8 cellular contexts compared by ENCODE assay signal in genomic region chr17:37610041-37610420, GRCh38. TPM values are rescaled to one million over a fixed set of nuclear protein-coding genes. Genes with fewer than 3 reads are reported as not detected.
DNase-seq lines count a peak whose midpoint lies in the region; ATAC-seq and TF ChIP-seq lines count a peak whose summit lies in the region.
"Not testable (repeated sequence)": the region's sequence is repeated elsewhere in the genome, so short reads cannot be mapped to it uniquely, and the experiment has no call there.

No MANE protein-coding gene starts in this region.

- H3K36me3 Mint-ChIP-seq in activated T-helper 17 cell treated with anti-CD3 and anti-CD28 coated beads, Interleukin-2, amount 50 U/mL, for 72 hours (ENCODE audit: low read depth): peaks cover 52% of the 10 kb centered on the region
- H3K36me3 Mint-ChIP-seq in naive thymus-derived CD8-positive, alpha-beta T cell: peaks cover 0 to 26% (median 0%) of the 10 kb centered on the region in 3 donors
- peaks cover 28% of the 10 kb centered on the region for H3K36me3 Mint-ChIP-seq in stimulated activated effector memory CD8-positive, alpha-beta T cell treated with anti-CD3 and anti-CD28 coated beads, Interleukin-12 subunit alpha, Interleukin-12 subunit beta, amount 100 ng/mL, for 72 hours

- DNase-seq in AG10803 (ENCODE audit: low read depth): peak; percentile 2
- DNase-seq in HEK293T (ENCODE audit: extremely low spot score); coronary artery (ENCODE audit: low spot score); left ventricle myocardium inferior; naive thymus-derived CD8-positive, alpha-beta T cell; stimulated activated effector memory CD8-positive, alpha-beta T cell treated with anti-CD3 and anti-CD28 coated beads, Interleukin-12 subunit alpha, Interleukin-12 subunit beta, amount 100 ng/mL, for 72 hours (ENCODE audit: low spot score in 2 of 2): not testable (repeated sequence)
- peak; percentile 5 for DNase-seq in RPMI7951 (ENCODE audit: low read depth)

- not testable (repeated sequence) for H3K9me3 Mint-ChIP-seq in activated T-helper 17 cell treated with anti-CD3 and anti-CD28 coated beads, Interleukin-2, amount 50 U/mL, for 72 hours; naive thymus-derived CD8-positive, alpha-beta T cell; stimulated activated effector memory CD8-positive, alpha-beta T cell treated with anti-CD3 and anti-CD28 coated beads, Interleukin-12 subunit alpha, Interleukin-12 subunit beta, amount 100 ng/mL, for 72 hours

- peak overlapping the region; percentile 93 for H3K4me3 Mint-ChIP-seq in activated T-helper 17 cell treated with anti-CD3 and anti-CD28 coated beads, Interleukin-2, amount 50 U/mL, for 72 hours
- H3K4me3 Mint-ChIP-seq in naive thymus-derived CD8-positive, alpha-beta T cell: peak overlapping the region; percentile 76 to 98 (median 88)
- H3K4me3 Mint-ChIP-seq in stimulated activated effector memory CD8-positive, alpha-beta T cell treated with anti-CD3 and anti-CD28 coated beads, Interleukin-12 subunit alpha, Interleukin-12 subunit beta, amount 100 ng/mL, for 72 hours: peak overlapping the region; percentile 74

- peaks cover 18% of the 10 kb centered on the region for H3K4me1 Mint-ChIP-seq in activated T-helper 17 cell treated with anti-CD3 and anti-CD28 coated beads, Interleukin-2, amount 50 U/mL, for 72 hours
- H3K4me1 Mint-ChIP-seq in naive thymus-derived CD8-positive, alpha-beta T cell: peaks cover 15 to 41% (median 26%) of the 10 kb centered on the region in 4 donors
- peaks cover 35% of the 10 kb centered on the region for H3K4me1 Mint-ChIP-seq in stimulated activated effector memory CD8-positive, alpha-beta T cell treated with anti-CD3 and anti-CD28 coated beads, Interleukin-12 subunit alpha, Interleukin-12 subunit beta, amount 100 ng/mL, for 72 hours

- H3K27me3 Mint-ChIP-seq in activated T-helper 17 cell treated with anti-CD3 and anti-CD28 coated beads, Interleukin-2, amount 50 U/mL, for 72 hours; naive thymus-derived CD8-positive, alpha-beta T cell: not testable (repeated sequence)

- CTCF ChIA-PET in HEK293T (lab: Yijun Ruan, JAX): interaction anchor here (0.7 to 1.6 kb wide), 2 partner anchors 206 to 918 kb away, joined by 3 to 4 read pairs; no protein-coding TSS in a partner anchor

- not testable (repeated sequence) for H3K27me3 ChIP-seq in left ventricle myocardium inferior (ENCODE audit: low read depth)

- POLR2A ChIA-PET in HEK293T (lab: Yijun Ruan, JAX): interaction anchor here (0.9 to 2.5 kb wide), 8 partner anchors 10 to 127 kb away, joined by 3 to 12 read pairs (median 4); no protein-coding TSS in a partner anchor
- POLR2A ChIA-PET in naive thymus-derived CD8-positive, alpha-beta T cell (lab: Charles Lee): interaction anchor here (0.6 to 2.6 kb wide), 19 partner anchors 12 to 1893 kb away, joined by 3 to 17 read pairs (median 5); partner anchors contain the start of genes DDX52, DHRS11 and DUSP14

- H3K36me3 ChIP-seq in left ventricle myocardium inferior: peaks cover 25% of the 10 kb centered on the region

- TF ChIP-seq CTCF in AG10803 (conservative IDR thresholded peaks at IDR 0.05; ENCODE audit: low read length); coronary artery (IDR thresholded peaks at IDR 0.05); left ventricle myocardium inferior (IDR thresholded peaks at IDR 0.05; ENCODE audit: borderline replicate concordance): not testable (repeated sequence)

- intact Hi-C loops in left ventricle myocardium inferior (cut with micrococcal nuclease): not testable (repeated sequence)

- H3K9me3 ChIP-seq in left ventricle myocardium inferior (replicated peaks): not testable (repeated sequence)

- H3K4me3 ChIP-seq in AG10803 (ENCODE audit: low read length) (peak overlapping the region; percentile 55), coronary artery (peak overlapping the region; percentile 89), left ventricle myocardium inferior (peak overlapping the region; percentile 97)

- not testable (repeated sequence) for ATAC-seq in activated T-helper 17 cell treated with anti-CD3 and anti-CD28 coated beads, Interleukin-2, amount 50 U/mL, for 72 hours (replicated peaks); naive thymus-derived CD8-positive, alpha-beta T cell; stimulated activated effector memory CD8-positive, alpha-beta T cell treated with anti-CD3 and anti-CD28 coated beads, Interleukin-12 subunit alpha, Interleukin-12 subunit beta, amount 100 ng/mL, for 72 hours

- H3K4me1 ChIP-seq in left ventricle myocardium inferior: peaks cover 44% of the 10 kb centered on the region

- H3K27ac ChIP-seq in coronary artery: peak overlapping the region; percentile 88 to 95
- H3K27ac ChIP-seq in left ventricle myocardium inferior (replicated peaks): peak overlapping the region; percentile 96

- H3K27ac Mint-ChIP-seq in activated T-helper 17 cell treated with anti-CD3 and anti-CD28 coated beads, Interleukin-2, amount 50 U/mL, for 72 hours: peak overlapping the region; percentile 96
- peak overlapping the region; percentile 61 to 95 (median 94) for H3K27ac Mint-ChIP-seq in naive thymus-derived CD8-positive, alpha-beta T cell
- H3K27ac Mint-ChIP-seq in stimulated activated effector memory CD8-positive, alpha-beta T cell treated with anti-CD3 and anti-CD28 coated beads, Interleukin-12 subunit alpha, Interleukin-12 subunit beta, amount 100 ng/mL, for 72 hours: peak overlapping the region; percentile 91

TF ChIP-seq in HEK293T, 16 proteins besides CTCF, POLR2A, EP300 and RAD21:
- TF ChIP-seq ZNF384 (IDR thresholded peaks at IDR 0.05): peak; percentile 60

RNA-seq across cellular contexts. Expression of gene SYNRG, which starts 0.8 kb away (rescaled TPM):
- 3.5 and 5.0 TPM in 2 replicates for total RNA-seq in RPMI7951 (2014; rRNA removed; shearing (Covaris generic))
- 10 to 100 TPM; 63.8 to 64.1 TPM for total RNA-seq in activated T-helper 17 cell treated with anti-CD3 and anti-CD28 coated beads, Interleukin-2, amount 50 U/mL, for 72 hours
- total RNA-seq in left ventricle myocardium inferior: 33.0 TPM
- total RNA-seq in naive thymus-derived CD8-positive, alpha-beta T cell: 100 to 1,000 TPM; 142 to 149 TPM
- 10 to 100 TPM; 71.8 to 91.8 (median 87.2) TPM for polyA plus RNA-seq in naive thymus-derived CD8-positive, alpha-beta T cell

RNA-seq across cellular contexts. Expression of gene DDX52, which starts 33.2 kb away (rescaled TPM):
- 21.9 and 24.0 TPM in 2 replicates for total RNA-seq in RPMI7951 (2014; rRNA removed; shearing (Covaris generic))
- 10 to 100 TPM; 24.4 to 37.8 TPM for total RNA-seq in activated T-helper 17 cell treated with anti-CD3 and anti-CD28 coated beads, Interleukin-2, amount 50 U/mL, for 72 hours
- 12.9 TPM for total RNA-seq in left ventricle myocardium inferior
- 10 to 100 TPM; 30.3 to 33.6 TPM for total RNA-seq in naive thymus-derived CD8-positive, alpha-beta T cell
- 10 to 100 TPM; 12.6 to 13.1 (median 12.7) TPM for polyA plus RNA-seq in naive thymus-derived CD8-positive, alpha-beta T cell
